Comparison of ENCODE assay signal across 15 cellular contexts in the genomic region with DNA sequence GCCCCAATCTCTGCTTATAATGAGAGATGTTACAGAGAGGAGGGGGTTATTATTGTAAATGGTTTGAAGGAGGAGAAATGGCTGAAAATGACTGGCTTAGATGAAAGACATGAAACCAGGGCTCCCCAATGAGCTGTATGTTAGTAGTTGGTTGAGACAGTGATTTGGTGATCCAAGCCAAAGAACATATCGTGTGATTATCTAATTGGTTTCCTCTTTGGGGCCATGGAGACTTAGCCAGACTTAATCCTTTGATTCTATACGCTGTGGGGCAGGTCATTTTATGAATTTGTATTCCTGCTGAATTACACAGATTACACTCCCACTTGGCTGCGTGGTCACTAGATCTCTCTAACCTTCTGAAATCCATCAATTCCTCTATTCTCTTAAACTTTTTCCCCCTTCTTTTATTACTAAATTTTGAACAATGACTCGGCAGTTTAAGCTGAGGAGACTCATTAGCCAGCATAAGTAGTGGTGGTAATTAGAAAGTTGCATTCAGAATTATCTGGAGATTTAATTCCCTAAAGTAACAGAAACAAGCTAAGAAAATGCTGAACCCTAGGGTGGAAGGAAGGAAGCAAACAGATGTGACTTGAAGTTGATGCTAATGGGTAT. TPM values are rescaled to one million over a fixed set of nuclear protein-coding genes. Genes with fewer than 3 reads are reported as not detected.
DNase-seq lines count a peak whose midpoint lies in the region; ATAC-seq and TF ChIP-seq lines count a peak whose summit lies in the region.
"Had no signal": no experiment of that assay in that cellular context is flagged by ENCODE, and none has a peak within 500 bp of the region (broad histone marks: within the 10 kb centered on the region; RNA-seq: fewer than 3 reads in every experiment).

No MANE protein-coding gene starts in this region.

- no peak for DNase-seq in IMR-90
- DNase-seq in AG20443 (ENCODE audit: low spot score) = no peak
- no peak for DNase-seq in DMS53 (lab: John Stamatoyannopoulos, UW)
- DNase-seq in cerebellum (ENCODE audit: low spot score) = no peak
- DNase-seq: activated T-cell treated with anti-CD3 and anti-CD28 coated beads, Interleukin-2, amount 50 U/mL, for 72 hours; CD8-positive, alpha-beta T cell; stimulated activated naive CD4-positive, alpha-beta T cell treated with Interleukin-2 at 50 U/mL for 16 hours; trophoblast cell had no signal

- H3K14ac ChIP-seq in IMR-90 (replicated peaks; ENCODE audit: low read depth, low read length) = peak overlapping the region; percentile 45; the same call in 1 of the 2 replicates

- H4K20me1 ChIP-seq in IMR-90 (ENCODE audit: insufficient read depth, low read length) = no peaks in the 10 kb centered on the region

- peak overlapping the region; percentile 51 for H4K91ac ChIP-seq in IMR-90 (ENCODE audit: insufficient read depth, low read depth, low read length)

- H3K4ac ChIP-seq in IMR-90 (ENCODE audit: low read depth, low read length) = peak overlapping the region; percentile 77

- H3K4me3 ChIP-seq in ACC112 (ENCODE audit: low read depth, low read length) = no peak overlapping the region
- H3K4me3 ChIP-seq in IMR-90 (ENCODE audit: insufficient read depth, low read depth, low read length) = no peak overlapping the region
- H3K4me3 ChIP-seq in liver (ENCODE audit: low read depth in 1 of 3, low read length in 3 of 3) = peak overlapping the region in 1 of 3 donors; percentile 12
- H3K4me3 ChIP-seq: right atrium auricular region had no signal

- H3K79me1 ChIP-seq in IMR-90 (ENCODE audit: low read depth in 1 of 2, low read length in 2 of 2) = peaks cover 34 to 71% of the 10 kb centered on the region in 2 experiments

- no peak for TF ChIP-seq RAD21 in IMR-90 (IDR thresholded peaks at IDR 0.05; ENCODE audit: low read length)
- TF ChIP-seq RAD21 in liver (IDR thresholded peaks at IDR 0.05) = no peak

- H2AFZ ChIP-seq in ACC112 (ENCODE audit: low read length, unreplicated experiment) = peak overlapping the region; percentile 16
- no peak overlapping the region for H2AFZ ChIP-seq in IMR-90 (replicated peaks; ENCODE audit: low read length, poor library complexity)

- H3K27ac ChIP-seq in ACC112 (ENCODE audit: low read depth, low read length) (peak overlapping the region; percentile 21), IMR-90 (ENCODE audit: insufficient read depth, low read length) (no peak overlapping the region; the same call in 1 of the 2 replicates), VCaP (peak overlapping the region; percentile 61), liver (ENCODE audit: low read depth in 1 of 2, low read length in 2 of 2) (peak overlapping the region; percentile 73 to 89)
- H3K27ac ChIP-seq: right atrium auricular region had no signal

- H4K5ac ChIP-seq in IMR-90 (ENCODE audit: low read depth, low read length) = peak overlapping the region; percentile 99; the same call in 1 of the 2 replicates

- peak overlapping the region; percentile 43 for H2BK120ac ChIP-seq in IMR-90 (ENCODE audit: low read depth, low read length)

- CTCF ChIA-PET in IMR-90 (lab: Yijun Ruan, JAX) = no interaction called here

- H3K36me3 ChIP-seq in ACC112 (ENCODE audit: insufficient read depth, low read length) (no peaks in the 10 kb centered on the region), IMR-90 (ENCODE audit: control insufficient read depth, insufficient read depth, low read length) (0 out of 2 replicates have a peak, but pooled peaks cover 1% of the 10 kb centered on the region), liver (ENCODE audit: control insufficient read depth in 4 of 4, insufficient read depth in 3 of 4, low read depth in 1 of 4, low read length in 3 of 4) (no peaks in the 10 kb centered on the region)
- H3K36me3 ChIP-seq: right atrium auricular region had no signal

- peaks cover 7% of the 10 kb centered on the region for H3K9me1 ChIP-seq in IMR-90 (ENCODE audit: insufficient read depth, low read length)

- no peak overlapping the region for H2AK9ac ChIP-seq in IMR-90 (replicated peaks; ENCODE audit: low read depth, low read length, poor library complexity)

- H2AK5ac ChIP-seq in IMR-90 (ENCODE audit: low read depth, low read length) = peak overlapping the region; percentile 2; the same call in 1 of the 2 replicates

- H3K18ac ChIP-seq in IMR-90 (ENCODE audit: low read depth, low read length) = peak overlapping the region; percentile 97

- BruUV-seq in IMR-90 (replicated peaks; lab: Mats Ljungman, UMichigan) = no TSS peak

- H3K9ac ChIP-seq in IMR-90 (ENCODE audit: low read depth, low read length) (no peak overlapping the region), liver (ENCODE audit: low read depth in 1 of 2, low read length in 2 of 2) (peak overlapping the region in 1 of 2 donors; percentile 89)

- H3K56ac ChIP-seq in IMR-90 (ENCODE audit: extremely low read depth, insufficient read depth, low read length) = no peak overlapping the region

- peak overlapping the region; percentile 57; the same call in 1 of the 2 replicates for H3K23ac ChIP-seq in IMR-90 (ENCODE audit: low read depth, low read length)

- peaks cover 64% of the 10 kb centered on the region for H3K79me2 ChIP-seq in ACC112 (ENCODE audit: control insufficient read depth, insufficient read depth, low read length, unreplicated experiment)

- POLR2A ChIA-PET in IMR-90 (lab: Charles Lee; ENCODE audit: unreplicated experiment) = no interaction called here

- no peak for ATAC-seq in IMR-90 (ENCODE audit: low read depth)
- ATAC-seq in HG03139 (IDR thresholded peaks at IDR 0.05; ENCODE audit: unreplicated experiment) = no peak
- ATAC-seq: activated naive CD4-positive, alpha-beta T cell treated with anti-CD3 and anti-CD28 coated beads, Interleukin-2, amount 50 U/mL, for 72 hours; activated T-cell treated with anti-CD3 and anti-CD28 coated beads, Interleukin-2, amount 50 U/mL, for 72 hours; CD8-positive, alpha-beta T cell; HCT116 had no signal

- dilution Hi-C loops in IMR-90 (cut with HindIII; ENCODE audit: low sequenced_read_pairs, unreplicated experiment) = no loop called here

- no peak for TF ChIP-seq CTCF in IMR-90 (conservative IDR thresholded peaks at IDR 0.05; ENCODE audit: low read depth, low read length)
- no peak for TF ChIP-seq CTCF in VCaP (conservative IDR thresholded peaks at IDR 0.05)
- TF ChIP-seq CTCF in liver (IDR thresholded peaks at IDR 0.05; ENCODE audit: low read depth, low read length, missing input control) = no peak

- H3K9me3 ChIP-seq in IMR-90 (ENCODE audit: control insufficient read depth, insufficient read depth, low read length) = no peaks in the 10 kb centered on the region
- no peaks in the 10 kb centered on the region for H3K9me3 ChIP-seq in liver (ENCODE audit: control insufficient read depth in 4 of 4, low read length in 3 of 4)
- H3K9me3 ChIP-seq: right atrium auricular region had no signal

- peak overlapping the region; percentile 37; the same call in 1 of the 2 replicates for H3K4me2 ChIP-seq in IMR-90 (ENCODE audit: low read depth, low read length)

- H2BK15ac ChIP-seq in IMR-90 (ENCODE audit: low read depth, low read length) = peak overlapping the region; percentile 89; the same call in 1 of the 3 replicates

- no peak for TF ChIP-seq POLR2A in IMR-90 (IDR thresholded peaks at IDR 0.05; ENCODE audit: low read depth, low read length)

- H3K27me3 ChIP-seq in ACC112 (ENCODE audit: insufficient read depth, low read length) = no peaks in the 10 kb centered on the region
- H3K27me3 ChIP-seq in IMR-90 (ENCODE audit: control insufficient read depth, insufficient read depth, low read length) = no peaks in the 10 kb centered on the region
- H3K27me3 ChIP-seq in liver (ENCODE audit: control insufficient read depth in 4 of 4, insufficient read depth in 4 of 4, low read length in 3 of 4) = no peaks in the 10 kb centered on the region
- H3K27me3 ChIP-seq: right atrium auricular region had no signal

- in situ Hi-C loops in IMR-90 (cut with MboI; ENCODE audit: low sequenced_read_pairs) = no loop called here

- peak overlapping the region; percentile 76 for H2BK20ac ChIP-seq in IMR-90 (ENCODE audit: low read depth, low read length)

- peak overlapping the region; percentile 68 to 84 for H4K8ac ChIP-seq in IMR-90 (ENCODE audit: low read depth in 2 of 2, low read length in 2 of 2)

- H2BK5ac ChIP-seq in IMR-90 (ENCODE audit: low read depth, low read length, poor library complexity, severe bottlenecking) = peak overlapping the region; percentile 96

- H3K4me1 ChIP-seq in ACC112 (ENCODE audit: control insufficient read depth, insufficient read depth, low read length, unreplicated experiment) (peaks cover 61% of the 10 kb centered on the region), IMR-90 (ENCODE audit: control insufficient read depth, insufficient read depth, low read length) (peaks cover 26% of the 10 kb centered on the region), liver (ENCODE audit: control insufficient read depth in 4 of 4, insufficient read depth in 4 of 4, low read length in 3 of 4) (peaks cover 4 to 33% (median 27%) of the 10 kb centered on the region in 4 donors)

- 67 to 100% methylated on average over 1 of the region's 4 CpGs for WGBS in IMR-90 (ENCODE audit: extremely low coverage in 2 of 2, insufficient read length in 1 of 2), 2 experiments
- WGBS in liver = 71% methylated on average over 4 of the region's 4 CpGs

- intact Hi-C loops in IMR-90 (cut with micrococcal nuclease) = no loop called here

TF ChIP-seq in IMR-90, 13 proteins besides CTCF, POLR2A, EP300 and RAD21 (continues in another document):
- TF ChIP-seq MAFK (IDR thresholded peaks at IDR 0.05; ENCODE audit: low read depth, low read length) = peak; percentile 51; the same call in 1 of the 2 replicates
- no peak for TF ChIP-seq CHD1 (IDR thresholded peaks at IDR 0.05; ENCODE audit: low read depth, low read length)
- no peak for TF ChIP-seq RFX5 (IDR thresholded peaks at IDR 0.05; ENCODE audit: low read depth, low read length)

TF ChIP-seq in liver, 16 proteins besides CTCF, POLR2A, EP300 and RAD21 (continues in another document):
- TF ChIP-seq, protein P1, sequence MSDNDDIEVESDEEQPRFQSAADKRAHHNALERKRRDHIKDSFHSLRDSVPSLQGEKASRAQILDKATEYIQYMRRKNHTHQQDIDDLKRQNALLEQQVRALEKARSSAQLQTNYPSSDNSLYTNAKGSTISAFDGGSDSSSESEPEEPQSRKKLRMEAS (IDR thresholded peaks at IDR 0.05) = no peak
- TF ChIP-seq RXRA (IDR thresholded peaks at IDR 0.05) (no peak), FOXA1 (IDR thresholded peaks at IDR 0.05) (no peak), YY1 (IDR thresholded peaks at IDR 0.05) (peak; percentile 2)

RNA-seq across cellular contexts. Expression of a gene that starts 5.3 kb away (rescaled TPM):
- total RNA-seq in IMR-90 (2012; rRNA removed) (48.0 and 48.9 TPM in 2 replicates), liver (10 to 100 TPM; 10.1 to 11.7 TPM), cerebellum (19.1 TPM)
- polyA plus RNA-seq in IMR-90 (2012; rRNA removed) (75.9 and 84.2 TPM in 2 replicates), liver (10 to 100 TPM in 1 of 2 donors, 1 to 10 TPM in 1; 7.3 to 10.7 TPM)
- polyA plus RNA-seq in IMR-90 (2012; cell fraction: cytosol; rRNA removed) = 21.1 and 38.5 TPM in 2 replicates
- polyA plus RNA-seq in IMR-90 (2012; cell fraction: nucleus; rRNA removed; ENCODE audit: low replicate concordance) = 29.6 and 115 TPM in 2 replicates

RNA-seq across cellular contexts. Expression of a gene that starts 37.0 kb away (rescaled TPM):
- 22.2 and 34.7 TPM in 2 replicates for total RNA-seq in IMR-90 (2012; rRNA removed)
- 5.7 and 8.1 TPM in 2 replicates for polyA plus RNA-seq in IMR-90 (2012; rRNA removed)
- polyA plus RNA-seq in IMR-90 (2012; cell fraction: cytosol; rRNA removed) = 0.71 and 1.5 TPM in 2 replicates
- polyA plus RNA-seq in IMR-90 (2012; cell fraction: nucleus; rRNA removed; ENCODE audit: low replicate concordance) = 2.3 and 18.3 TPM in 2 replicates
- 1 to 10 TPM in 1 of 2 donors, under 1 TPM in 1; 0.92 to 3.8 TPM for total RNA-seq in liver
- under 1 TPM; 0.09 to 0.18 TPM for polyA plus RNA-seq in liver
- total RNA-seq in cerebellum = 31.1 TPM
